In genomic region chr10:48545462-48546145, GRCh38 we compare ENCODE assay signal across 18 cellular contexts. TPM values are rescaled to one million over a fixed set of nuclear protein-coding genes. Genes with fewer than 3 reads are reported as not detected.
"Had no signal": no experiment of that assay in that cellular context is flagged by ENCODE, and none has a peak within 500 bp of the region (broad histone marks: within the 10 kb centered on the region; RNA-seq: fewer than 3 reads in every experiment).

No MANE protein-coding gene starts in this region.

- H3K9ac ChIP-seq: parathyroid adenoma had no signal

- DNase-seq: activated CD4-positive, alpha-beta memory T cell treated with anti-CD3 and anti-CD28 coated beads for 36 hours; activated gamma-delta T cell treated with Interleukin-2 at 50 U/mL for 16 hours; activated T-cell treated with anti-CD3 and anti-CD28 coated beads for 4 hours; amygdala; caudate nucleus; erythroblast; foreskin melanocyte; naive B cell; spleen; stimulated activated CD4-positive, alpha-beta T cell treated with anti-CD3 and anti-CD28 coated beads, Interleukin-4, amount 100 ng/mL, for 4 hours; T-helper 17 cell; thyroid gland had no signal

- H2AFZ ChIP-seq: parathyroid adenoma had no signal

- H3K9me3 Mint-ChIP-seq: activated CD4-positive, alpha-beta memory T cell treated with anti-CD3 and anti-CD28 coated beads for 36 hours; activated T-helper 1 cell treated with anti-CD3 and anti-CD28 coated beads, Interleukin-12 subunit alpha, Interleukin-12 subunit beta, Interleukin-2, Interleukin-4 antibody, amounts not matched to agents 30 ng/mL and 10 ng/mL and 1 ng/mL, durations not matched to agents 14 hours and 24 hours and 36 hours; memory B cell; naive B cell; stimulated activated memory B cell treated with anti-CD40 and anti-IgM and Interleukin-4, amounts not matched to agents 10 μg/mL and 1 μg/mL and 100 μg/mL, for 72 hours had no signal

- H3K79me2 ChIP-seq: parathyroid adenoma had no signal

- H3K4me3 ChIP-seq: spleen, thyroid gland had no signal

- ATAC-seq: stimulated activated memory B cell treated with anti-CD40 and anti-IgM and Interleukin-4, amounts not matched to agents 10 μg/mL and 1 μg/mL and 100 μg/mL, for 72 hours; T-helper 17 cell had no signal

- H3K36me3 Mint-ChIP-seq: activated CD4-positive, alpha-beta memory T cell treated with anti-CD3 and anti-CD28 coated beads for 36 hours; activated naive CD8-positive, alpha-beta T cell; naive B cell; stimulated activated memory B cell treated with anti-CD40 and anti-IgM and Interleukin-4, amounts not matched to agents 10 μg/mL and 1 μg/mL and 100 μg/mL, for 72 hours had no signal

- H3K4me3 Mint-ChIP-seq: activated CD4-positive, alpha-beta memory T cell treated with anti-CD3 and anti-CD28 coated beads for 36 hours; activated naive CD8-positive, alpha-beta T cell; activated T-helper 1 cell treated with anti-CD3 and anti-CD28 coated beads, Interleukin-12 subunit alpha, Interleukin-12 subunit beta, Interleukin-2, Interleukin-4 antibody, amounts not matched to agents 30 ng/mL and 10 ng/mL and 1 ng/mL, durations not matched to agents 14 hours and 24 hours and 36 hours; memory B cell; naive B cell; stimulated activated memory B cell treated with anti-CD40 and anti-IgM and Interleukin-4, amounts not matched to agents 10 μg/mL and 1 μg/mL and 100 μg/mL, for 72 hours; T-helper 17 cell had no signal

- H3K36me3 ChIP-seq: neutrophil, spleen, thyroid gland had no signal

- H3K27ac Mint-ChIP-seq: activated CD4-positive, alpha-beta memory T cell treated with anti-CD3 and anti-CD28 coated beads for 36 hours; activated naive CD8-positive, alpha-beta T cell; activated T-helper 1 cell treated with anti-CD3 and anti-CD28 coated beads, Interleukin-12 subunit alpha, Interleukin-12 subunit beta, Interleukin-2, Interleukin-4 antibody, amounts not matched to agents 30 ng/mL and 10 ng/mL and 1 ng/mL, durations not matched to agents 14 hours and 24 hours and 36 hours; memory B cell; naive B cell; stimulated activated memory B cell treated with anti-CD40 and anti-IgM and Interleukin-4, amounts not matched to agents 10 μg/mL and 1 μg/mL and 100 μg/mL, for 72 hours; T-helper 17 cell had no signal

- H3K27me3 Mint-ChIP-seq: activated CD4-positive, alpha-beta memory T cell treated with anti-CD3 and anti-CD28 coated beads for 36 hours had no signal

- H3K4me1 Mint-ChIP-seq: memory B cell; naive B cell; stimulated activated memory B cell treated with anti-CD40 and anti-IgM and Interleukin-4, amounts not matched to agents 10 μg/mL and 1 μg/mL and 100 μg/mL, for 72 hours had no signal

- H3K4me1 ChIP-seq: parathyroid adenoma, spleen had no signal

- H3K27ac ChIP-seq: neutrophil, parathyroid adenoma, spleen, thyroid gland had no signal

- H3K27me3 ChIP-seq: neutrophil, spleen, thyroid gland had no signal

- H3K9me3 ChIP-seq: neutrophil, spleen, thyroid gland had no signal

RNA-seq across cellular contexts. Expression of gene ARHGAP22, which starts 59.3 kb away (rescaled TPM):
- total RNA-seq: activated CD4-positive, alpha-beta memory T cell treated with anti-CD3 and anti-CD28 coated beads for 36 hours had no signal
